15 cellular contexts compared by ENCODE assay signal in the genomic region with DNA sequence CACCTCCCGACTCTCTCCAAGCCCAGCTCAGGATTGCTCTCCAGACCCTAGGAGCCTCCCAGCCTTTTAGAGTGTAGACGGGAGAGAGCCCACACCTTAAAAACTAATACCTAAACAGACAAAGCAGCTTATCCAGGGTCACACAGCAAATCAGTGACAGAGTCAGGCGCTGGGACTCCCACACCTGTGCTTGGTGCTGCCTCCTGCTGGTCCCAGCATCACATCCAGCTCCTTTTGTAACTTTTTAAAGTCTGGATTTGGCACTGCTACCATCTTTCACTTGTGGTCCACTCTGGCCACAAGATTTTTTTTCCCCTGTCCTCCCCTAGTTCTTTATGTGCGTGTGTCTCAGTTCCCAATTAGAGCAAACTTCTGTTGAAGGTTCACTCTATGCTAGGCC. TPM values are rescaled to one million over a fixed set of nuclear protein-coding genes. Genes with fewer than 3 reads are reported as not detected.
DNase-seq lines count a peak whose midpoint lies in the region; ATAC-seq, FAIRE-seq and TF ChIP-seq lines count a peak whose summit lies in the region.
"Had no signal": no experiment of that assay in that cellular context is flagged by ENCODE, and none has a peak within 500 bp of the region (broad histone marks: within the 10 kb centered on the region; RNA-seq: fewer than 3 reads in every experiment).

No MANE protein-coding gene starts in this region.

- DNase-seq in ELR (ENCODE audit: low read depth) (peak; percentile 12), LNCaP clone FGC (ENCODE audit: low read depth) (no peak), bronchial epithelial cell (ENCODE audit: low read depth) (no peak), nephron progenitor cell (no peak), Kasumi-1 (lab: John Stamatoyannopoulos, UW) (no peak), posterior vena cava (ENCODE audit: low spot score) (no peak), gastrocnemius medialis (no peak)
- no peak for DNase-seq in stimulated activated CD4-positive, alpha-beta T cell treated with anti-CD3 and anti-CD28 coated beads, Interleukin-15, amount 100 ng/mL, for 24 hours
- DNase-seq: activated CD4-positive, alpha-beta memory T cell treated with anti-CD3 and anti-CD28 coated beads, Interleukin-2, amount 10 ng/mL, durations not matched to agents 7 days and 5 days; activated naive CD4-positive, alpha-beta T cell treated with anti-CD3 and anti-CD28 coated beads, Interleukin-2, amount 50 U/mL, for 16 hours; naive thymus-derived CD8-positive, alpha-beta T cell; T-helper 9 cell; testis had no signal

- H3K27ac Mint-ChIP-seq in nephron progenitor cell = no peak overlapping the region
- H3K27ac Mint-ChIP-seq: activated CD4-positive, alpha-beta memory T cell treated with anti-CD3 and anti-CD28 coated beads, Interleukin-2, amount 10 ng/mL, durations not matched to agents 7 days and 5 days; IgD-negative memory B cell; naive thymus-derived CD8-positive, alpha-beta T cell had no signal

- no peak for TF ChIP-seq POLR2A in gastrocnemius medialis (IDR thresholded peaks at IDR 0.05)

- H3K9me3 Mint-ChIP-seq in nephron progenitor cell = no peaks in the 10 kb centered on the region
- H3K9me3 Mint-ChIP-seq: activated CD4-positive, alpha-beta memory T cell treated with anti-CD3 and anti-CD28 coated beads, Interleukin-2, amount 10 ng/mL, durations not matched to agents 7 days and 5 days; IgD-negative memory B cell; naive thymus-derived CD8-positive, alpha-beta T cell had no signal

- ATAC-seq in gastrocnemius medialis = no peak
- ATAC-seq: naive thymus-derived CD8-positive, alpha-beta T cell had no signal

- peaks cover 69% of the 10 kb centered on the region for H3K27me3 Mint-ChIP-seq in nephron progenitor cell (ENCODE audit: low read depth, poor library complexity)

- H3K9me3 ChIP-seq in gastrocnemius medialis = no peaks in the 10 kb centered on the region
- H3K9me3 ChIP-seq: testis had no signal

- H3K36me3 ChIP-seq in bronchial epithelial cell (ENCODE audit: control insufficient read depth, insufficient read depth, low read length) (no peaks in the 10 kb centered on the region), gastrocnemius medialis (no peaks in the 10 kb centered on the region)

- no peaks in the 10 kb centered on the region for H3K4me1 ChIP-seq in gastrocnemius medialis
- H3K4me1 ChIP-seq: testis had no signal

- in situ Hi-C loops in gastrocnemius medialis (cut with MboI; ENCODE audit: low sequenced_read_pairs in 4 of 4) = no loop called here

- H3K4me3 Mint-ChIP-seq in nephron progenitor cell = no peak overlapping the region
- H3K4me3 Mint-ChIP-seq: activated CD4-positive, alpha-beta memory T cell treated with anti-CD3 and anti-CD28 coated beads, Interleukin-2, amount 10 ng/mL, durations not matched to agents 7 days and 5 days; IgD-negative memory B cell; naive thymus-derived CD8-positive, alpha-beta T cell had no signal

- FAIRE-seq in bronchial epithelial cell (lab: Jason Lieb, UNC) = peak; percentile 28

- no peak overlapping the region for H3K27ac ChIP-seq in gastrocnemius medialis
- H3K27ac ChIP-seq: skin epidermis, testis had no signal

- no peaks in the 10 kb centered on the region for H3K36me3 Mint-ChIP-seq in nephron progenitor cell (ENCODE audit: low read depth)
- H3K36me3 Mint-ChIP-seq: IgD-negative memory B cell; naive thymus-derived CD8-positive, alpha-beta T cell had no signal

- intact Hi-C loops in posterior vena cava (cut with DNase I) = no loop called here
- intact Hi-C loops in gastrocnemius medialis (cut with DNase I; ENCODE audit: low total_unique reads) = no loop called here

- TF ChIP-seq CTCF in LNCaP clone FGC (IDR thresholded peaks at IDR 0.05; ENCODE audit: control insufficient read depth, extremely low read depth, insufficient read depth) (peak; percentile 39), bronchial epithelial cell (IDR thresholded peaks at IDR 0.05; ENCODE audit: insufficient read depth, low read length, severe bottlenecking) (peak; percentile 36), nephron progenitor cell (IDR thresholded peaks at IDR 0.05) (peak; percentile 31), gastrocnemius medialis (IDR thresholded peaks at IDR 0.05 in 4 of 5, conservative IDR thresholded peaks at IDR 0.05 in 1 of 5) (no peak)

- peaks cover 10% of the 10 kb centered on the region for H3K4me1 Mint-ChIP-seq in nephron progenitor cell
- H3K4me1 Mint-ChIP-seq: activated CD4-positive, alpha-beta memory T cell treated with anti-CD3 and anti-CD28 coated beads, Interleukin-2, amount 10 ng/mL, durations not matched to agents 7 days and 5 days; IgD-negative memory B cell; naive thymus-derived CD8-positive, alpha-beta T cell had no signal

- H3K4me3 ChIP-seq in LNCaP clone FGC (ENCODE audit: low read depth, low read length) (no peak overlapping the region), bronchial epithelial cell (ENCODE audit: low read depth, low read length) (no peak overlapping the region), gastrocnemius medialis (no peak overlapping the region)
- H3K4me3 ChIP-seq: skin epidermis, testis had no signal

- H3K27me3 ChIP-seq in bronchial epithelial cell (ENCODE audit: control insufficient read depth, insufficient read depth, low read length) (peaks cover 3% of the 10 kb centered on the region), gastrocnemius medialis (peaks cover 3 to 7% (median 5%) of the 10 kb centered on the region in 3 donors)
- H3K27me3 ChIP-seq: testis had no signal

RNA-seq across cellular contexts. Expression of a gene that starts 4.7 kb away (rescaled TPM):
- total RNA-seq in bronchial epithelial cell (1.3 and 1.4 TPM in 2 replicates), posterior vena cava (10 to 100 TPM; 55.4 to 56.2 TPM), gastrocnemius medialis (1 to 10 TPM; 2.3 to 9.2 (median 4.2) TPM)
- total RNA-seq: activated CD4-positive, alpha-beta memory T cell treated with anti-CD3 and anti-CD28 coated beads, Interleukin-2, amount 10 ng/mL, durations not matched to agents 7 days and 5 days; naive thymus-derived CD8-positive, alpha-beta T cell had no signal

Comparison
In these comparisons a context has a peak if more than half of its experiments do, and no peak if none do; other contexts are left out.
1. CTCF ChIP-seq: peak in LNCaP clone FGC (single experiment), bronchial epithelial cell (single experiment) and nephron progenitor cell (single experiment); none in gastrocnemius medialis (0 of 5).
2. RNA of a gene that starts 4.7 kb away (total RNA-seq): 55.4 to 56.2 TPM in posterior vena cava; 2.3 to 9.2 TPM in gastrocnemius medialis and 1.3 to 1.4 TPM in bronchial epithelial cell; every median in the first group is over 4 times any median in the second.